ENCODE assay signal across 8 cellular contexts in genomic region chr7:24227603-24228359, GRCh38. TPM values are rescaled to one million over a fixed set of nuclear protein-coding genes. Genes with fewer than 3 reads are reported as not detected.
DNase-seq lines count a peak whose midpoint lies in the region; ATAC-seq and TF ChIP-seq lines count a peak whose summit lies in the region.

No MANE protein-coding gene starts in this region.

- H3K9me3 ChIP-seq in sigmoid colon, result peaks cover 0 to 3% (median 0%) of the 10 kb centered on the region in 4 donors

- H3K36me3 Mint-ChIP-seq in activated naive CD4-positive, alpha-beta T cell treated with anti-CD3 and anti-CD28 coated beads, Interleukin-2, amount 50 U/mL, for 72 hours, result no peaks in the 10 kb centered on the region

- H3K4me1 ChIP-seq in sigmoid colon, result no peaks in the 10 kb centered on the region

- no peak for TF ChIP-seq POLR2A in sigmoid colon (IDR thresholded peaks at IDR 0.05)

- H3K4me3 ChIP-seq in dorsolateral prefrontal cortex (no peak overlapping the region), sigmoid colon (no peak overlapping the region)

- H3K9me3 Mint-ChIP-seq in activated naive CD4-positive, alpha-beta T cell treated with anti-CD3 and anti-CD28 coated beads, Interleukin-2, amount 50 U/mL, for 72 hours, result peaks cover 0 to 10% of the 10 kb centered on the region in 2 donors

- H3K27ac ChIP-seq in dorsolateral prefrontal cortex, result no peak overlapping the region
- H3K27ac ChIP-seq in sigmoid colon, result no peak overlapping the region

- H3K27ac Mint-ChIP-seq in activated naive CD4-positive, alpha-beta T cell treated with anti-CD3 and anti-CD28 coated beads, Interleukin-2, amount 50 U/mL, for 72 hours, result peak overlapping the region; percentile 33 to 90

- DNase-seq in activated naive CD4-positive, alpha-beta T cell treated with anti-CD3 and anti-CD28 coated beads, Interleukin-2, amount 50 U/mL, for 72 hours (ENCODE audit: low spot score in 2 of 2), result no peak
- DNase-seq in dorsolateral prefrontal cortex (no peak), sigmoid colon (no peak), COLO829 (ENCODE audit: low spot score) (no peak), foreskin melanocyte (no peak)

- TF ChIP-seq EP300 in sigmoid colon (IDR thresholded peaks at IDR 0.05), result no peak

- H3K27me3 ChIP-seq in dorsolateral prefrontal cortex (peaks cover 0 to 5% (median 0%) of the 10 kb centered on the region in 45 donors), sigmoid colon (no peaks in the 10 kb centered on the region)

- WGBS in sigmoid colon, 2 donors, result 66 to 86% methylated on average over 8 of the region's 8 CpGs

- ATAC-seq in GM21447 (IDR thresholded peaks at IDR 0.05; ENCODE audit: unreplicated experiment) (peak; percentile 92), HG03571 (IDR thresholded peaks at IDR 0.05; ENCODE audit: unreplicated experiment) (peak; percentile 95)
- peak; percentile 38 to 90 for ATAC-seq in activated naive CD4-positive, alpha-beta T cell treated with anti-CD3 and anti-CD28 coated beads, Interleukin-2, amount 50 U/mL, for 72 hours

- no peaks in the 10 kb centered on the region for H3K36me3 ChIP-seq in sigmoid colon

- peak; percentile 32 for TF ChIP-seq CTCF in GM12873 (IDR thresholded peaks at IDR 0.05; ENCODE audit: insufficient read depth, low read depth, low read length, missing control alignments)
- no peak for TF ChIP-seq CTCF in dorsolateral prefrontal cortex (IDR thresholded peaks at IDR 0.05 in 54 of 56, conservative IDR thresholded peaks at IDR 0.05 in 2 of 56; ENCODE audit: low read depth in 1 of 56, partially characterized antibody in 56 of 56)
- no peak for TF ChIP-seq CTCF in sigmoid colon (IDR thresholded peaks at IDR 0.05)

- intact Hi-C loops in dorsolateral prefrontal cortex (cut with DNase I), result no loop called here
- intact Hi-C loops in sigmoid colon (cut with DNase I), result no loop called here

RNA-seq across cellular contexts. Expression of gene NPY, which starts 56.2 kb away (rescaled TPM):
- total RNA-seq in activated naive CD4-positive, alpha-beta T cell treated with anti-CD3 and anti-CD28 coated beads, Interleukin-2, amount 50 U/mL, for 72 hours, result not detected
- 100 to 1,000 TPM in 3 of 120 experiments, 10 to 100 TPM in 116, 1 to 10 TPM in 1; 4.4 to 107 (median 39.8) TPM for total RNA-seq in dorsolateral prefrontal cortex
- total RNA-seq in sigmoid colon, result 1 to 10 TPM in 2 of 4 donors, not detected in 2; 6.5 to 7.5 TPM
- polyA plus RNA-seq in sigmoid colon, result under 1 TPM in 1 of 3 donors, not detected in 2; 0.50 TPM
